ENCODE assay signal across 8 cellular contexts in genomic region chr16:12661656-12662172, GRCh38.
A peak's percentile ranks its signal among the peaks of the same experiment; 100 is the strongest.
DNase-seq lines count a peak whose midpoint lies in the region; ATAC-seq and TF ChIP-seq lines count a peak whose summit lies in the region.

No MANE protein-coding gene starts in this region.

- H3K9ac ChIP-seq in GM23248 (no peak overlapping the region), MM.1S (ENCODE audit: low read length) (no peak overlapping the region), mesenchymal stem cell (ENCODE audit: low read length) (no peak overlapping the region)

- DNase-seq in GM23248 (peak; percentile 44), MM.1S (peak; percentile 34), adrenal gland (peak in 5 of 7 donors; percentile 14 to 41 (median 37)), mesenchymal stem cell (peak; percentile 41), glomerular visceral epithelial cell (ENCODE audit: extremely low spot score) (no peak), NCI-H146 treated with DMSO at 0.1 percent for 48 hours (lab: John Stamatoyannopoulos, UW; ENCODE audit: unreplicated experiment) (no peak), sciatic nerve (ENCODE audit: low spot score) (no peak)

- H3K27ac ChIP-seq in GM23248 (no peak overlapping the region), MM.1S (ENCODE audit: low read length) (no peak overlapping the region), adrenal gland (no peak overlapping the region), mesenchymal stem cell (ENCODE audit: low read length, poor library complexity, severe bottlenecking) (no peak overlapping the region)

- no peak for TF ChIP-seq POLR2A in adrenal gland (IDR thresholded peaks at IDR 0.05)

- peaks cover 3% of the 10 kb centered on the region for H3K79me1 ChIP-seq in mesenchymal stem cell (replicated peaks; ENCODE audit: low read length, poor library complexity, severe bottlenecking)

- H3K9me2 ChIP-seq in GM23248 (ENCODE audit: insufficient read depth): no peaks in the 10 kb centered on the region
- no peaks in the 10 kb centered on the region for H3K9me2 ChIP-seq in MM.1S (replicated peaks; ENCODE audit: insufficient read depth, low read length)

- H3K4ac ChIP-seq in mesenchymal stem cell (ENCODE audit: low read depth in 1 of 2, low read length in 2 of 2): no peak overlapping the region

- H2BK120ac ChIP-seq in mesenchymal stem cell (ENCODE audit: low read depth, low read length): no peak overlapping the region

- no peak for TF ChIP-seq CTCF in MM.1S (IDR thresholded peaks at IDR 0.05; ENCODE audit: low read length)
- TF ChIP-seq CTCF in adrenal gland (IDR thresholded peaks at IDR 0.05): no peak

- H3K4me2 ChIP-seq in GM23248 (ENCODE audit: unreplicated experiment) (no peak overlapping the region), MM.1S (ENCODE audit: low read depth, low read length) (no peak overlapping the region), mesenchymal stem cell (ENCODE audit: low read length, poor library complexity, severe bottlenecking) (no peak overlapping the region)

- intact Hi-C loops in adrenal gland (cut with DNase I): no loop called here
- intact Hi-C loops in sciatic nerve (cut with DNase I): no loop called here

- H2BK12ac ChIP-seq in mesenchymal stem cell (ENCODE audit: low read length in 2 of 2): no peak overlapping the region

- ATAC-seq in GM18517 (IDR thresholded peaks at IDR 0.05; ENCODE audit: unreplicated experiment) (no peak), sciatic nerve (no peak)

- H4K8ac ChIP-seq in mesenchymal stem cell (ENCODE audit: low read length): no peak overlapping the region

- H4K20me1 ChIP-seq in GM23248 (ENCODE audit: insufficient read depth) (no peaks in the 10 kb centered on the region), MM.1S (ENCODE audit: insufficient read depth, low read length) (no peaks in the 10 kb centered on the region)

- H4K91ac ChIP-seq in mesenchymal stem cell (ENCODE audit: low read length): no peak overlapping the region

- no peak overlapping the region for H2BK5ac ChIP-seq in mesenchymal stem cell (ENCODE audit: low read depth, low read length, poor library complexity, severe bottlenecking)

- H3K79me2 ChIP-seq in GM23248 (ENCODE audit: insufficient read depth): no peaks in the 10 kb centered on the region
- H3K79me2 ChIP-seq in MM.1S (ENCODE audit: low read length): no peaks in the 10 kb centered on the region

- H3K4me1 ChIP-seq in GM23248 (ENCODE audit: insufficient read depth) (no peaks in the 10 kb centered on the region), MM.1S (ENCODE audit: low read length) (no peaks in the 10 kb centered on the region), adrenal gland (replicated peaks in 1 of 2) (no peaks in the 10 kb centered on the region), mesenchymal stem cell (ENCODE audit: control insufficient read depth, insufficient read depth, low read depth, low read length) (no peaks in the 10 kb centered on the region)

- H3K36me3 ChIP-seq in GM23248 (ENCODE audit: low read depth) (peaks cover 4% of the 10 kb centered on the region; the same call in 1 of the 2 replicates), MM.1S (replicated peaks; ENCODE audit: insufficient read depth, low read length) (no peaks in the 10 kb centered on the region), adrenal gland (replicated peaks in 1 of 2) (no peaks in the 10 kb centered on the region), mesenchymal stem cell (ENCODE audit: control insufficient read depth in 1 of 2, insufficient read depth in 2 of 2, low read depth in 1 of 2, low read length in 2 of 2) (peaks cover 0 to 16% of the 10 kb centered on the region in 2 experiments)

- no peak overlapping the region for H3K23ac ChIP-seq in mesenchymal stem cell (ENCODE audit: low read length in 2 of 2)

- H3K27me3 ChIP-seq in GM23248 (replicated peaks; ENCODE audit: insufficient read depth) (no peaks in the 10 kb centered on the region), MM.1S (replicated peaks; ENCODE audit: insufficient read depth, low read length) (no peaks in the 10 kb centered on the region), adrenal gland (no peaks in the 10 kb centered on the region), mesenchymal stem cell (ENCODE audit: control insufficient read depth in 1 of 2, insufficient read depth in 1 of 2, low read length in 2 of 2) (no peaks in the 10 kb centered on the region)

- no peak overlapping the region for H3K14ac ChIP-seq in mesenchymal stem cell (ENCODE audit: low read length in 2 of 2)

- H3K4me3 ChIP-seq in GM23248: no peak overlapping the region
- no peak overlapping the region for H3K4me3 ChIP-seq in MM.1S (ENCODE audit: low read length)
- no peak overlapping the region for H3K4me3 ChIP-seq in adrenal gland
- no peak overlapping the region for H3K4me3 ChIP-seq in mesenchymal stem cell (ENCODE audit: insufficient read depth in 1 of 2, low read depth in 1 of 2, low read length in 2 of 2)

- H3F3A ChIP-seq in GM23248 (ENCODE audit: insufficient read depth) (no peaks in the 10 kb centered on the region), MM.1S (ENCODE audit: insufficient read depth, low read length) (no peaks in the 10 kb centered on the region)

- in situ Hi-C loops in GM23248 (cut with MboI): no loop called here

- no peaks in the 10 kb centered on the region for H3K9me3 ChIP-seq in GM23248 (ENCODE audit: low read depth)
- no peaks in the 10 kb centered on the region for H3K9me3 ChIP-seq in MM.1S (replicated peaks; ENCODE audit: insufficient read depth, low read length)
- H3K9me3 ChIP-seq in adrenal gland (replicated peaks in 1 of 3): no peaks in the 10 kb centered on the region
- peaks cover 7% of the 10 kb centered on the region for H3K9me3 ChIP-seq in mesenchymal stem cell (ENCODE audit: control insufficient read depth, low read length)

- no peak overlapping the region for H2BK15ac ChIP-seq in mesenchymal stem cell (ENCODE audit: low read depth, poor library complexity, severe bottlenecking)

- WGBS in GM23248 (ENCODE audit: low coverage in 1 of 2, low lambda C conversion rate in 2 of 2, missing lambda C conversion rate in 2 of 2), 2 experiments: 56 to 60% methylated on average over 10 of the region's 10 CpGs
- WGBS in adrenal gland, 4 donors: 36 to 49% (median 43%) methylated on average over 9 to 10 of the region's 10 CpGs
- WGBS in mesenchymal stem cell: 39% methylated on average over 10 of the region's 10 CpGs

- H3K18ac ChIP-seq in mesenchymal stem cell (ENCODE audit: low read depth in 1 of 2, low read length in 2 of 2): no peak overlapping the region

- H2AFZ ChIP-seq in GM23248 (no peak overlapping the region), MM.1S (ENCODE audit: low read length) (no peak overlapping the region), mesenchymal stem cell (ENCODE audit: low read depth, low read length) (no peak overlapping the region)

- no peak overlapping the region for H2AK5ac ChIP-seq in mesenchymal stem cell (ENCODE audit: low read length, severe bottlenecking)

Comparison
In these comparisons a context has a peak if more than half of its experiments do, and no peak if none do; other contexts are left out.
1. DNase-seq: peak in GM23248 (single experiment), MM.1S (single experiment), adrenal gland (5 of 7) and mesenchymal stem cell (single experiment); none in glomerular visceral epithelial cell (single experiment), NCI-H146 treated with DMSO at 0.1 percent for 48 hours (single experiment) and sciatic nerve (single experiment).